In genomic region chr11:76888989-76889388, GRCh38 we compare ENCODE assay signal across 1 cellular context.
TF ChIP-seq lines count a peak whose summit lies in the region.

No MANE protein-coding gene starts in this region.

TF ChIP-seq in HEK293, 187 proteins besides CTCF, POLR2A, EP300 and RAD21 (continued from another document):
- TF ChIP-seq TRIM28 (IDR thresholded peaks at IDR 0.05; ENCODE audit: borderline replicate concordance, low read length) (peak; percentile 77; the same call in 1 of the 2 replicates), ZNF664 (tag by site-specific recombination; IDR thresholded peaks at IDR 0.05) (0 out of 2 replicates have a peak, but pooled peaks have one; percentile 39)
